ENCODE assay signal across 16 cellular contexts in genomic region chr7:91306266-91306665, GRCh38. TPM values are rescaled to one million over a fixed set of nuclear protein-coding genes. Genes with fewer than 3 reads are reported as not detected.
DNase-seq lines count a peak whose midpoint lies in the region; ATAC-seq and TF ChIP-seq lines count a peak whose summit lies in the region.
"Had no signal": no experiment of that assay in that cellular context is flagged by ENCODE, and none has a peak within 500 bp of the region (broad histone marks: within the 10 kb centered on the region; RNA-seq: fewer than 3 reads in every experiment).

No MANE protein-coding gene starts in this region.

- no peaks in the 10 kb centered on the region for H3K27me3 ChIP-seq in WERI-Rb-1 (ENCODE audit: insufficient read depth, low read depth, severe bottlenecking)
- no peaks in the 10 kb centered on the region for H3K27me3 ChIP-seq in foreskin keratinocyte
- H3K27me3 ChIP-seq: BLaER1 treated with 17β-estradiol and CSF1 and Interleukin-3, amounts not matched to agents 10 nM and 100 nM had no signal

- no peaks in the 10 kb centered on the region for H3K9me3 ChIP-seq in WERI-Rb-1 (ENCODE audit: severe bottlenecking)
- H3K9me3 ChIP-seq: BLaER1 treated with 17β-estradiol and CSF1 and Interleukin-3, amounts not matched to agents 10 nM and 100 nM had no signal

- TF ChIP-seq CTCF in WERI-Rb-1 (IDR thresholded peaks at IDR 0.05; ENCODE audit: low read depth, low read length) (no peak), foreskin keratinocyte (conservative IDR thresholded peaks at IDR 0.05) (no peak), omental fat pad (IDR thresholded peaks at IDR 0.05) (no peak)

- ATAC-seq in foreskin keratinocyte (peak; percentile 29), omental fat pad (ENCODE audit: low FRiP score) (no peak), GM18505 (IDR thresholded peaks at IDR 0.05; ENCODE audit: unreplicated experiment) (no peak)
- ATAC-seq: HCT116 had no signal

- TF ChIP-seq POLR2A in GM18505 (IDR thresholded peaks at IDR 0.05; ENCODE audit: borderline replicate concordance, extremely low read depth, insufficient read depth, insufficient read length): no peak

- no peak overlapping the region for H3K27ac ChIP-seq in WERI-Rb-1
- no peak overlapping the region for H3K27ac ChIP-seq in foreskin keratinocyte
- H3K27ac ChIP-seq: BLaER1 treated with 17β-estradiol and CSF1 and Interleukin-3, amounts not matched to agents 10 nM and 100 nM had no signal

- H3K36me3 ChIP-seq in WERI-Rb-1: no peaks in the 10 kb centered on the region
- H3K36me3 ChIP-seq: BLaER1 treated with 17β-estradiol and CSF1 and Interleukin-3, amounts not matched to agents 10 nM and 100 nM had no signal

- peak; percentile 56 for DNase-seq in D341Med (ENCODE audit: low spot score)
- peak; percentile 88 for DNase-seq in NCI-H82 (lab: John Stamatoyannopoulos, UW)
- DNase-seq in WERI-Rb-1: peak; percentile 12
- DNase-seq in foreskin keratinocyte: no peak
- DNase-seq in omental fat pad (ENCODE audit: low spot score): no peak
- no peak for DNase-seq in DMS153 treated with DMSO at 0.1 percent for 48 hours (lab: John Stamatoyannopoulos, UW; ENCODE audit: unreplicated experiment)
- DNase-seq in NCI-H345 (lab: John Stamatoyannopoulos, UW): no peak
- DNase-seq: 8988T; ACHN; CD4-positive, CD25-positive, alpha-beta regulatory T cell; DND-41; GDM1; IMR-90 had no signal

- no peaks in the 10 kb centered on the region for H3K4me1 ChIP-seq in foreskin keratinocyte

- H3K4me3 ChIP-seq in WERI-Rb-1 (ENCODE audit: low read depth, low read length): no peak overlapping the region
- H3K4me3 ChIP-seq: BLaER1 treated with 17β-estradiol and CSF1 and Interleukin-3, amounts not matched to agents 10 nM and 100 nM had no signal

RNA-seq across cellular contexts. Expression of gene FZD1, which starts 42.0 kb away (rescaled TPM):
- total RNA-seq in foreskin keratinocyte (3.7 and 4.1 TPM in 2 replicates), omental fat pad (10 to 100 TPM in 3 of 4 donors, 1 to 10 TPM in 1; 8.0 to 19.7 (median 13.2) TPM)
- polyA plus RNA-seq in foreskin keratinocyte: 1.5 and 1.8 TPM in 2 replicates

Comparison
In these comparisons a context has a peak if more than half of its experiments do, and no peak if none do; other contexts are left out.
1. DNase-seq: peak in D341Med (single experiment), NCI-H82 (single experiment) and WERI-Rb-1 (single experiment); none in foreskin keratinocyte (0 of 2), omental fat pad (single experiment), DMS153 treated with DMSO at 0.1 percent for 48 hours (single experiment) and NCI-H345 (single experiment).